In genomic region chr21:41068411-41069304, GRCh38 we compare ENCODE assay signal across 8 cellular contexts.
DNase-seq lines count a peak whose midpoint lies in the region; ATAC-seq, FAIRE-seq and TF ChIP-seq lines count a peak whose summit lies in the region.

No MANE protein-coding gene starts in this region.

- intact Hi-C loops in HepG2 (cut with micrococcal nuclease; ENCODE audit: unreplicated experiment): no loop called here

- ATAC-seq in HG03066 (IDR thresholded peaks at IDR 0.05; ENCODE audit: low read depth, unreplicated experiment): peak; percentile 68
- peak; percentile 98 for ATAC-seq in HepG2
- no peak for ATAC-seq in HG02870 (IDR thresholded peaks at IDR 0.05; ENCODE audit: unreplicated experiment)

- TF ChIP-seq EP300 in HepG2 (IDR thresholded peaks at IDR 0.05; ENCODE audit: low read depth in 2 of 2, low read length in 2 of 2) (no peak), HepG2 (CRISPR knock-in tag; IDR thresholded peaks at IDR 0.05; ENCODE audit: borderline replicate concordance) (no peak)

- no peak overlapping the region for H3K4me3 ChIP-seq in HepG2 (replicated peaks in 1 of 3; ENCODE audit: insufficient read depth in 1 of 3, low read depth in 2 of 3, low read length in 3 of 3)

- TF ChIP-seq POLR2A in HepG2 (IDR thresholded peaks at IDR 0.05; ENCODE audit: insufficient read depth in 1 of 2, low read depth in 2 of 2, low read length in 2 of 2): no peak

- H3K9me3 ChIP-seq in HepG2 (ENCODE audit: low read length): no peaks in the 10 kb centered on the region

- H3K27ac ChIP-seq in HepG2 (ENCODE audit: extremely low read length, insufficient read depth, low read length): no peak overlapping the region

- H3K79me2 ChIP-seq in HepG2 (ENCODE audit: insufficient read depth, low read length): no peaks in the 10 kb centered on the region

- H3K27me3 ChIP-seq in HepG2 (ENCODE audit: control insufficient read depth in 1 of 2, insufficient read depth in 2 of 2, low read length in 2 of 2): peaks cover 0 to 13% of the 10 kb centered on the region in 2 experiments; a peak in 2 of 5 replicates

- no peak overlapping the region for H3K9ac ChIP-seq in HepG2 (ENCODE audit: insufficient read depth, low read depth, low read length)

- in situ Hi-C loops in HepG2 (cut with HindIII; ENCODE audit: extremely low pct_ligation_motif_present, low pct_unique_long_range_greater_than_20kb): loop anchor here (5.0 to 25.0 kb wide), 2 partner anchors 606 to 926 kb away; no protein-coding TSS in a partner anchor

- no peak overlapping the region for H2AFZ ChIP-seq in HepG2 (ENCODE audit: low read length)

- no peaks in the 10 kb centered on the region for H4K20me1 ChIP-seq in HepG2 (ENCODE audit: insufficient read depth, low read length)

- peak; percentile 37 for FAIRE-seq in HepG2 (lab: Jason Lieb, UNC)

- H3K4me2 ChIP-seq in HepG2 (ENCODE audit: low read depth, low read length): no peak overlapping the region

- H3K4me1 ChIP-seq in HepG2 (ENCODE audit: insufficient read depth, low read length): no peaks in the 10 kb centered on the region

- no TSS peak for BruUV-seq in HepG2 (replicated peaks; lab: Mats Ljungman, UMichigan)

- POLR2A ChIA-PET in HepG2 (lab: Yijun Ruan, JAX): no interaction called here

- no peaks in the 10 kb centered on the region for H3K36me3 ChIP-seq in HepG2 (replicated peaks in 1 of 2; ENCODE audit: control insufficient read depth in 1 of 2, insufficient read depth in 2 of 2, low read length in 2 of 2)

- peak; percentile 65 for TF ChIP-seq RAD21 in HepG2 (CRISPR knock-in tag; IDR thresholded peaks at IDR 0.05)

- peak; percentile 93 for TF ChIP-seq CTCF in HepG2 (CRISPR knock-in tag; IDR thresholded peaks at IDR 0.05)

- DNase-seq in EH (ENCODE audit: low read depth): peak; percentile 54
- peak; percentile 90 for DNase-seq in NCI-H345 treated with DMSO at 0.1 percent for 48 hours (lab: John Stamatoyannopoulos, UW; ENCODE audit: unreplicated experiment)
- peak; percentile 83 for DNase-seq in activated CD4-positive, alpha-beta T cell treated with anti-CD3 and anti-CD28 coated beads for 48 hours
- DNase-seq in dedifferentiated amniotic fluid mesenchymal stem cell (ENCODE audit: extremely low spot score): peak; percentile 65
- peak; percentile 50 for DNase-seq in HepG2 (ENCODE audit: low spot score)
- peak in 2 of 3 donors; percentile 22 to 48 for DNase-seq in stimulated activated CD4-positive, alpha-beta T cell treated with anti-CD3 and anti-CD28 coated beads, TNF-alpha, amount 100 ng/mL, for 1 hour (ENCODE audit: low read depth in 3 of 3, low spot score in 1 of 3)

- CTCF ChIA-PET in HepG2 (lab: Yijun Ruan, JAX; ENCODE audit: low intra/inter-chr PET ratio, low total read pairs): interaction anchor here (2.4 kb wide), 1 partner anchor 924 kb away, joined by 14 read pairs; no protein-coding TSS in a partner anchor

- WGBS in HepG2 (ENCODE audit: low lambda C conversion rate): 18% methylated on average over 20 of the region's 37 CpGs

TF ChIP-seq in HepG2, 621 proteins besides CTCF, POLR2A, EP300 and RAD21 (continues in another document):
- TF ChIP-seq KDM2A (CRISPR knock-in tag; IDR thresholded peaks at IDR 0.05; ENCODE audit: borderline replicate concordance, low read depth): peak; percentile 44; the same call in 1 of the 2 replicates
- TF ChIP-seq ZNF263 (CRISPR knock-in tag; IDR thresholded peaks at IDR 0.05): peak; percentile 48; the same call in 1 of the 2 replicates
- TF ChIP-seq PATZ1 (CRISPR knock-in tag; IDR thresholded peaks at IDR 0.05): peak; percentile 25; the same call in 1 of the 2 replicates
- peak; percentile 87 for TF ChIP-seq STAG1 (CRISPR knock-in tag; IDR thresholded peaks at IDR 0.05)
- no peak for TF ChIP-seq ZNF281 (CRISPR knock-in tag; IDR thresholded peaks at IDR 0.05; ENCODE audit: borderline replicate concordance)
- no peak for TF ChIP-seq HNF1B (CRISPR knock-in tag; IDR thresholded peaks at IDR 0.05)
- TF ChIP-seq FOSL2 (CRISPR knock-in tag; IDR thresholded peaks at IDR 0.05): no peak
- no peak for TF ChIP-seq NFKB2 (CRISPR knock-in tag; IDR thresholded peaks at IDR 0.05; ENCODE audit: borderline replicate concordance)
- 0 out of 4 replicates have a peak, but pooled peaks of 1 of the 2 experiments have one; percentile 19 for TF ChIP-seq HMGXB4 (CRISPR knock-in tag; IDR thresholded peaks at IDR 0.05; ENCODE audit: borderline replicate concordance in 1 of 2, low read depth in 1 of 2)
- TF ChIP-seq ZNF768 (CRISPR knock-in tag; IDR thresholded peaks at IDR 0.05): peak; percentile 57; the same call in 1 of the 2 replicates

Comparison
In these comparisons a context has a peak if more than half of its experiments do, and no peak if none do; other contexts are left out.
1. DNase-seq: peak in every context shown above with its lines; median percentile 90 in NCI-H345 treated with DMSO at 0.1 percent for 48 hours; 83 in activated CD4-positive, alpha-beta T cell treated with anti-CD3 and anti-CD28 coated beads for 48 hours; 65 in dedifferentiated amniotic fluid mesenchymal stem cell; 54 in EH; 50 in HepG2; 35 in stimulated activated CD4-positive, alpha-beta T cell treated with anti-CD3 and anti-CD28 coated beads, TNF-alpha, amount 100 ng/mL, for 1 hour.